In genomic region chr1:146376708-146377496, GRCh38 we compare ENCODE assay signal across 8 cellular contexts.
DNase-seq lines count a peak whose midpoint lies in the region; ATAC-seq and TF ChIP-seq lines count a peak whose summit lies in the region.
"Not testable (repeated sequence)": the region's sequence is repeated elsewhere in the genome, so short reads cannot be mapped to it uniquely, and the experiment has no call there.

No MANE protein-coding gene starts in this region.

- H3K9me3 Mint-ChIP-seq in HFFc6; activated naive CD4-positive, alpha-beta T cell treated with anti-CD3 and anti-CD28 coated beads, Interleukin-2, amount 10 ng/mL, durations not matched to agents 7 days and 5 days: not testable (repeated sequence)

- H3K27ac Mint-ChIP-seq in HFFc6 = peak overlapping the region; percentile 97
- H3K27ac Mint-ChIP-seq in activated naive CD4-positive, alpha-beta T cell treated with anti-CD3 and anti-CD28 coated beads, Interleukin-2, amount 10 ng/mL, durations not matched to agents 7 days and 5 days = peak overlapping the region; percentile 97

- H3K9me3 ChIP-seq in testis = not testable (repeated sequence)

- CTCF ChIA-PET in activated naive CD4-positive, alpha-beta T cell treated with anti-CD3 and anti-CD28 coated beads, Interleukin-2, amount 10 ng/mL, durations not matched to agents 7 days and 5 days (lab: Charles Lee) = not testable (repeated sequence)

- peak overlapping the region; percentile 83 to 96 for H3K27ac ChIP-seq in testis

- not testable (repeated sequence) for H3K36me3 Mint-ChIP-seq in HFFc6 (ENCODE audit: low read depth); activated naive CD4-positive, alpha-beta T cell treated with anti-CD3 and anti-CD28 coated beads, Interleukin-2, amount 10 ng/mL, durations not matched to agents 7 days and 5 days

- not testable (repeated sequence) for H3K36me3 ChIP-seq in testis (ENCODE audit: low read depth, missing control alignments)

- H3K27me3 ChIP-seq in testis = not testable (repeated sequence)

- 1% methylated on average over 23 to 32 of the region's 42 CpGs for WGBS in testis, 2 donors

- TF ChIP-seq POLR2A in testis (IDR thresholded peaks at IDR 0.05) = peak; percentile 85

- not testable (repeated sequence) for TF ChIP-seq CTCF in HFFc6 (IDR thresholded peaks at IDR 0.05); omental fat pad (IDR thresholded peaks at IDR 0.05); testis (IDR thresholded peaks at IDR 0.05)

- DNase-seq in GM04504 (ENCODE audit: low read depth) = peak; percentile 97
- peak; percentile 100 for DNase-seq in HFFc6
- DNase-seq in NAMALWA (ENCODE audit: low spot score) = peak; percentile 100
- DNase-seq in SK-MEL-5 (ENCODE audit: low read depth, low spot score) = peak; percentile 99
- peak; percentile 80 for DNase-seq in activated naive CD4-positive, alpha-beta T cell treated with anti-CD3 and anti-CD28 coated beads, Interleukin-2, amount 10 ng/mL, durations not matched to agents 7 days and 5 days
- DNase-seq in globus pallidus (ENCODE audit: low spot score) = peak; percentile 91
- peak; percentile 28 for DNase-seq in omental fat pad (ENCODE audit: low spot score)
- peak; percentile 92 for DNase-seq in testis

- H3K4me1 ChIP-seq in testis = not testable (repeated sequence)

- peak; percentile 96 for ATAC-seq in omental fat pad (ENCODE audit: low FRiP score)

- in situ Hi-C loops in SK-MEL-5 (cut with HindIII; ENCODE audit: low pct_unique_long_range_greater_than_20kb, low sequenced_read_pairs) = not testable (repeated sequence)

- peaks cover 16% of the 10 kb centered on the region for H3K4me1 Mint-ChIP-seq in HFFc6 (ENCODE audit: low read depth)
- H3K4me1 Mint-ChIP-seq in activated naive CD4-positive, alpha-beta T cell treated with anti-CD3 and anti-CD28 coated beads, Interleukin-2, amount 10 ng/mL, durations not matched to agents 7 days and 5 days = peaks cover 25% of the 10 kb centered on the region

- peaks cover 10% of the 10 kb centered on the region for H3K27me3 Mint-ChIP-seq in HFFc6 (ENCODE audit: insufficient read depth)
- H3K27me3 Mint-ChIP-seq in activated naive CD4-positive, alpha-beta T cell treated with anti-CD3 and anti-CD28 coated beads, Interleukin-2, amount 10 ng/mL, durations not matched to agents 7 days and 5 days = not testable (repeated sequence)

- H3K4me3 Mint-ChIP-seq in HFFc6 = peak overlapping the region; percentile 76
- H3K4me3 Mint-ChIP-seq in activated naive CD4-positive, alpha-beta T cell treated with anti-CD3 and anti-CD28 coated beads, Interleukin-2, amount 10 ng/mL, durations not matched to agents 7 days and 5 days = peak overlapping the region; percentile 85

- H3K4me3 ChIP-seq in testis = peak overlapping the region; percentile 31 to 37

- intact Hi-C loops in testis (cut with DNase I; ENCODE audit: low total_unique reads) = not testable (repeated sequence)

Comparison
In these comparisons a context has a peak if more than half of its experiments do, and no peak if none do; other contexts are left out.
1. Peak in every context shown above with its lines: DNase-seq, ATAC-seq, H3K4me3 ChIP-seq and H3K27ac ChIP-seq.
2. DNase-seq: peak in every context shown above with its lines; median percentile 100 in HFFc6; 100 in NAMALWA; 99 in SK-MEL-5; 97 in GM04504; 92 in testis; 91 in globus pallidus; 80 in activated naive CD4-positive, alpha-beta T cell treated with anti-CD3 and anti-CD28 coated beads, Interleukin-2, amount 10 ng/mL, durations not matched to agents 7 days and 5 days; 28 in omental fat pad.